8 cellular contexts compared by ENCODE assay signal in genomic region chr11:72585762-72586590, GRCh38.
A peak's percentile ranks its signal among the peaks of the same experiment; 100 is the strongest.
DNase-seq lines count a peak whose midpoint lies in the region; ATAC-seq, FAIRE-seq and TF ChIP-seq lines count a peak whose summit lies in the region.

No MANE protein-coding gene starts in this region.

- peaks cover 59% of the 10 kb centered on the region for H3K27me3 Mint-ChIP-seq in T-helper 2 cell treated with Interferon-gamma antibody and Interleukin-4, amounts not matched to agents 5 μg/mL and 100 μg/mL, for 36 hours (ENCODE audit: low read depth)

- DNase-seq in GM12891 (ENCODE audit: insufficient read length, low spot score), result peak; percentile 89
- peak; percentile 12 for DNase-seq in NCI-H1417 treated with DMSO at 0.1 percent for 48 hours (lab: John Stamatoyannopoulos, UW)
- DNase-seq in T-helper 2 cell treated with Interferon-gamma antibody and Interleukin-4, amounts not matched to agents 5 μg/mL and 100 μg/mL, for 36 hours (ENCODE audit: low spot score), result peak; percentile 50
- peak in 45 of 58 donors; percentile 13 to 78 (median 34) for DNase-seq in anterior cingulate cortex (lab: John Stamatoyannopoulos, UW)
- peak; percentile 77 for DNase-seq in hepatic stellate cell (ENCODE audit: low spot score)
- peak; percentile 40 for DNase-seq in smooth muscle cell of the brain vasculature (ENCODE audit: low read depth, low spot score)

- ATAC-seq in HG03520 (IDR thresholded peaks at IDR 0.05; ENCODE audit: unreplicated experiment), result no peak

- no peak for TF ChIP-seq POLR2A in GM12891 (IDR thresholded peaks at IDR 0.05; ENCODE audit: low read depth, low read length)

- no peaks in the 10 kb centered on the region for H3K36me3 Mint-ChIP-seq in T-helper 2 cell treated with Interferon-gamma antibody and Interleukin-4, amounts not matched to agents 5 μg/mL and 100 μg/mL, for 36 hours (ENCODE audit: low read depth)

- peak; percentile 94 for FAIRE-seq in GM12891 (lab: Jason Lieb, UNC)

- H3K4me1 Mint-ChIP-seq in T-helper 2 cell treated with Interferon-gamma antibody and Interleukin-4, amounts not matched to agents 5 μg/mL and 100 μg/mL, for 36 hours (ENCODE audit: low read depth), result peaks cover 16% of the 10 kb centered on the region

- H3K27ac ChIP-seq in 22Rv1, result no peak overlapping the region

- no peak overlapping the region for H3K27ac Mint-ChIP-seq in T-helper 2 cell treated with Interferon-gamma antibody and Interleukin-4, amounts not matched to agents 5 μg/mL and 100 μg/mL, for 36 hours

- TF ChIP-seq CTCF in 22Rv1 (IDR thresholded peaks at IDR 0.05), result peak; percentile 96

- H3K9me3 Mint-ChIP-seq in T-helper 2 cell treated with Interferon-gamma antibody and Interleukin-4, amounts not matched to agents 5 μg/mL and 100 μg/mL, for 36 hours, result no peaks in the 10 kb centered on the region

- H3K4me3 Mint-ChIP-seq in T-helper 2 cell treated with Interferon-gamma antibody and Interleukin-4, amounts not matched to agents 5 μg/mL and 100 μg/mL, for 36 hours, result peak overlapping the region; percentile 52

TF ChIP-seq in GM12891, 5 proteins besides CTCF, POLR2A, EP300 and RAD21:
- no peak for TF ChIP-seq POLR2AphosphoS5 (IDR thresholded peaks at IDR 0.05; ENCODE audit: low read depth, low read length)
- no peak for TF ChIP-seq PAX5 (IDR thresholded peaks at IDR 0.05; ENCODE audit: insufficient read depth, low read length, severe bottlenecking)
- no peak for TF ChIP-seq POU2F2 (IDR thresholded peaks at IDR 0.05; ENCODE audit: low read depth, low read length)
- TF ChIP-seq SPI1 (IDR thresholded peaks at IDR 0.05; ENCODE audit: low read depth, low read length), result no peak
- no peak for TF ChIP-seq TAF1 (IDR thresholded peaks at IDR 0.05; ENCODE audit: low read depth, low read length)
TF ChIP-seq in GM12891: peak in this region for 0.

Comparison
In these comparisons a context has a peak if more than half of its experiments do, and no peak if none do; other contexts are left out.
1. DNase-seq: peak in every context shown above with its lines; median percentile 89 in GM12891; 77 in hepatic stellate cell; 50 in T-helper 2 cell treated with Interferon-gamma antibody and Interleukin-4, amounts not matched to agents 5 μg/mL and 100 μg/mL, for 36 hours; 40 in smooth muscle cell of the brain vasculature; 34 in anterior cingulate cortex; 12 in NCI-H1417 treated with DMSO at 0.1 percent for 48 hours.